In the genomic region with DNA sequence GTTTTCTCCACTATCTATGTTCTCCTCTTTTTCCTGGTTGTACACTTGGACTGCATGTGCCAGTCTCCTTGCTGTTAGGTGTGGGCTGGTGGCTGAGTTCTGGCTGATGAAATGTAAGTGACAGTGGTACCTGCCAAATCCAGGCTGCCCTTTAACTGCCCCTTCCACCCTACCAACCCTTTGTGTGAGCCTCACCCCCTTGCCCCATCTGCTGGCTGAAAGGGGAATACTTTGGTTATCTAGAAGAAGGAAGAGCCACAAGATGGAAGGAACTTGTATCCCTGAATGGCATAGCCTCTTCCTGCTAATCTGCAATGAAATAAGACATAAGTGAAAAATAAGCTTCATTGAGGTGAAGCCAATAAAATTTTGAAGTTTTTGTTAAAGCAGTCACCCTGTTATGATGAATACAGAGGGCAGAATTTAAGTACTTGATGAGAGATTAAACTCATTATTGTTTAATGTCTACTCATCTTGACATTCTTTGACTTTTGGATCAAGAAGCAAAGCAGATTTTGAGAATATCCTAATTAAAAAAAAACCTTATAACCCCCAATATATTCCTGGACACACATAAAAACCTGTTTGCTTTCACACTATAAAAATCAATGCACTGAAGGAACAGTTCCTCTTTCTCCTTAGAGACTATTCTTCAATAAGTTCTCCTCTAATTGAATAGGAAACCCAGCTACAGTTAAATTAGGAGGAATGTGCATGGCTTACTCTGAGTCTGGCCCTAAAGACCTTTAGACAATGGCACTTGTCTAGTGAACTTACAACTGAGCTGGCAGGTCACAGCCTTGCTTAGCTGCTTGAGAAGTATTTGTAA, we compare ENCODE assay signal across 9 cellular contexts.
DNase-seq lines count a peak whose midpoint lies in the region; ATAC-seq and TF ChIP-seq lines count a peak whose summit lies in the region.
"Had no signal": no experiment of that assay in that cellular context is flagged by ENCODE, and none has a peak within 500 bp of the region (broad histone marks: within the 10 kb centered on the region; RNA-seq: fewer than 3 reads in every experiment).

No MANE protein-coding gene starts in this region.

- H3K4me3 ChIP-seq in DND-41 (ENCODE audit: low read depth in 1 of 2, low read length in 2 of 2) (no peak overlapping the region), ovary (no peak overlapping the region), thyroid gland (replicated peaks in 1 of 3) (no peak overlapping the region)
- H3K4me3 ChIP-seq: skin epidermis had no signal

- H3K9me3 Mint-ChIP-seq in activated T-helper 17 cell treated with anti-CD3 and anti-CD28 coated beads, Interleukin-2, amount 50 U/mL, for 72 hours, result no peaks in the 10 kb centered on the region

- H3K4me1 Mint-ChIP-seq in activated T-helper 17 cell treated with anti-CD3 and anti-CD28 coated beads, Interleukin-2, amount 50 U/mL, for 72 hours, result peaks cover 31% of the 10 kb centered on the region

- TF ChIP-seq POLR2A in ovary (IDR thresholded peaks at IDR 0.05) (no peak), thyroid gland (IDR thresholded peaks at IDR 0.05) (no peak)

- H3K79me2 ChIP-seq in DND-41 (ENCODE audit: insufficient read depth, low read length), result no peaks in the 10 kb centered on the region

- H3K27me3 ChIP-seq in DND-41 (ENCODE audit: insufficient read depth, low read length, poor library complexity), result no peaks in the 10 kb centered on the region
- H3K27me3 ChIP-seq in ovary, result no peaks in the 10 kb centered on the region
- H3K27me3 ChIP-seq in thyroid gland, result no peaks in the 10 kb centered on the region

- H3K27me3 Mint-ChIP-seq in activated T-helper 17 cell treated with anti-CD3 and anti-CD28 coated beads, Interleukin-2, amount 50 U/mL, for 72 hours, result no peaks in the 10 kb centered on the region

- ATAC-seq in DND-41 (ENCODE audit: insufficient read depth, low read depth), result no peak
- peak; percentile 39 for ATAC-seq in HG02642 (IDR thresholded peaks at IDR 0.05; ENCODE audit: poor library complexity, unreplicated experiment)
- peak; percentile 48 for ATAC-seq in activated T-helper 17 cell treated with anti-CD3 and anti-CD28 coated beads, Interleukin-2, amount 50 U/mL, for 72 hours (replicated peaks)
- ATAC-seq in GM21786 (IDR thresholded peaks at IDR 0.05; ENCODE audit: unreplicated experiment), result no peak

- no peak for TF ChIP-seq EP300 in ovary (IDR thresholded peaks at IDR 0.05)

- TF ChIP-seq CTCF in DND-41 (IDR thresholded peaks at IDR 0.05; ENCODE audit: borderline replicate concordance, extremely low read depth, low read length, poor library complexity, severe bottlenecking) (peak; percentile 65), ovary (IDR thresholded peaks at IDR 0.05) (no peak), thyroid gland (IDR thresholded peaks at IDR 0.05) (peak in 2 of 6 experiments; percentile 17 to 37)

- H3K36me3 Mint-ChIP-seq in activated T-helper 17 cell treated with anti-CD3 and anti-CD28 coated beads, Interleukin-2, amount 50 U/mL, for 72 hours (ENCODE audit: low read depth), result peaks cover 6% of the 10 kb centered on the region

- H3K27ac Mint-ChIP-seq in activated T-helper 17 cell treated with anti-CD3 and anti-CD28 coated beads, Interleukin-2, amount 50 U/mL, for 72 hours, result peak overlapping the region; percentile 26

- H3K4me2 ChIP-seq in DND-41 (ENCODE audit: insufficient read depth, low read length), result no peak overlapping the region

- H3K36me3 ChIP-seq in DND-41 (ENCODE audit: insufficient read depth, low read length) (no peaks in the 10 kb centered on the region), ovary (no peaks in the 10 kb centered on the region), thyroid gland (no peaks in the 10 kb centered on the region)

- H2AFZ ChIP-seq in DND-41 (ENCODE audit: low read depth, low read length), result no peak overlapping the region

- H3K9me3 ChIP-seq in DND-41 (ENCODE audit: insufficient read depth, low read length, severe bottlenecking) (no peaks in the 10 kb centered on the region), ovary (no peaks in the 10 kb centered on the region), thyroid gland (no peaks in the 10 kb centered on the region)

- H3K9ac ChIP-seq in DND-41 (ENCODE audit: low read depth, low read length), result no peak overlapping the region

- peak overlapping the region; percentile 6; the same call in 1 of the 2 replicates for H3K27ac ChIP-seq in DND-41 (ENCODE audit: low read length)
- H3K27ac ChIP-seq in ovary, result no peak overlapping the region
- H3K27ac ChIP-seq in thyroid gland, result no peak overlapping the region
- H3K27ac ChIP-seq: skin epidermis had no signal

- H3K4me1 ChIP-seq in DND-41 (ENCODE audit: insufficient read depth, low read length), result peaks cover 23% of the 10 kb centered on the region
- H3K4me1 ChIP-seq in ovary (ENCODE audit: insufficient read depth), result no peaks in the 10 kb centered on the region
- no peaks in the 10 kb centered on the region for H3K4me1 ChIP-seq in thyroid gland

- peak overlapping the region; percentile 1 for H3K4me3 Mint-ChIP-seq in activated T-helper 17 cell treated with anti-CD3 and anti-CD28 coated beads, Interleukin-2, amount 50 U/mL, for 72 hours

- peak; percentile 41 for DNase-seq in DND-41
- peak; percentile 74 for DNase-seq in NCI-H82 (lab: John Stamatoyannopoulos, UW)
- peak; percentile 42 for DNase-seq in iPS-NIHi7 (ENCODE audit: extremely low spot score)
- no peak for DNase-seq in ovary
- DNase-seq in thyroid gland, result no peak

- intact Hi-C loops in ovary (cut with DNase I) (no loop called here), thyroid gland (cut with DNase I) (no loop called here)

- H4K20me1 ChIP-seq in DND-41 (ENCODE audit: insufficient read depth, low read length), result no peaks in the 10 kb centered on the region

Comparison
In these comparisons a context has a peak if more than half of its experiments do, and no peak if none do; other contexts are left out.
1. ATAC-seq: peak in HG02642 (single experiment) and activated T-helper 17 cell treated with anti-CD3 and anti-CD28 coated beads, Interleukin-2, amount 50 U/mL, for 72 hours (single experiment); none in DND-41 (single experiment) and GM21786 (single experiment).
2. DNase-seq: peak in DND-41 (single experiment), NCI-H82 (single experiment) and iPS-NIHi7 (single experiment); none in ovary (0 of 5) and thyroid gland (0 of 2).